In genomic region chr12:128571906-128572305, GRCh38 we compare ENCODE assay signal across 20 cellular contexts.
DNase-seq lines count a peak whose midpoint lies in the region; ATAC-seq lines count a peak whose summit lies in the region.
"Had no signal": no experiment of that assay in that cellular context is flagged by ENCODE, and none has a peak within 500 bp of the region (broad histone marks: within the 10 kb centered on the region; RNA-seq: fewer than 3 reads in every experiment).

No MANE protein-coding gene starts in this region.

- no peaks in the 10 kb centered on the region for H3K79me2 ChIP-seq in mesendoderm (ENCODE audit: control insufficient read depth, insufficient read depth, low read length)

- no peak overlapping the region for H3K56ac ChIP-seq in mesendoderm (ENCODE audit: low read length)

- H3K79me1 ChIP-seq in mesendoderm (ENCODE audit: low read length), result no peaks in the 10 kb centered on the region

- WGBS in mesendoderm (ENCODE audit: extremely low coverage, insufficient coverage, low lambda C conversion rate), result no CpG with 5 or more reads among the region's 2 CpGs
- 89 to 91% methylated on average over 2 of the region's 2 CpGs for WGBS in aorta, 2 donors

- H3K4me3 ChIP-seq in mesendoderm (ENCODE audit: low read length), result no peak overlapping the region
- no peak overlapping the region for H3K4me3 ChIP-seq in aorta (ENCODE audit: low read length in 2 of 2)
- H3K4me3 ChIP-seq: A549, GM23338, K562 had no signal

- no peak overlapping the region for H3K9ac ChIP-seq in mesendoderm (ENCODE audit: low read length)

- intact Hi-C loops in aorta (cut with DNase I), result no loop called here

- H3K18ac ChIP-seq in mesendoderm (ENCODE audit: low read length), result no peak overlapping the region

- no peak overlapping the region for H4K8ac ChIP-seq in mesendoderm (ENCODE audit: low read depth, low read length)

- H3K27me3 ChIP-seq in mesendoderm (ENCODE audit: insufficient read depth, low read length, poor library complexity) (no peaks in the 10 kb centered on the region), aorta (ENCODE audit: control insufficient read depth in 1 of 2, insufficient read depth in 2 of 2, low read length in 1 of 2) (peaks cover 0 to 3% of the 10 kb centered on the region in 2 donors)

- H3K4ac ChIP-seq in mesendoderm (ENCODE audit: low read depth, low read length), result no peak overlapping the region

- H3K4me1 ChIP-seq in mesendoderm (ENCODE audit: control insufficient read depth, low read depth, low read length), result no peaks in the 10 kb centered on the region
- H3K4me1 ChIP-seq in aorta (ENCODE audit: control insufficient read depth in 1 of 2, insufficient read depth in 2 of 2, low read length in 2 of 2), result no peaks in the 10 kb centered on the region
- H3K4me1 ChIP-seq: A549, Caco-2 had no signal

- peaks cover 5% of the 10 kb centered on the region for H3K9me3 ChIP-seq in aorta (ENCODE audit: control insufficient read depth, low read length)
- H3K9me3 ChIP-seq: Caco-2 had no signal

- no peak overlapping the region for H2BK15ac ChIP-seq in mesendoderm (replicated peaks; ENCODE audit: low read depth)

- ATAC-seq in GM21360 (IDR thresholded peaks at IDR 0.05; ENCODE audit: unreplicated experiment), result peak; percentile 19
- no peak for ATAC-seq in aorta (ENCODE audit: low FRiP score)
- ATAC-seq in HG03039 (IDR thresholded peaks at IDR 0.05; ENCODE audit: unreplicated experiment), result no peak
- ATAC-seq: GM23338 had no signal

- no peak overlapping the region for H2BK5ac ChIP-seq in mesendoderm (ENCODE audit: low read length)

- H3K23ac ChIP-seq in mesendoderm (ENCODE audit: low read length), result no peak overlapping the region

- no peak overlapping the region for H3K4me2 ChIP-seq in mesendoderm (ENCODE audit: low read length)
- H3K4me2 ChIP-seq: A549, GM23338 had no signal

- peak; percentile 51 for DNase-seq in NAMALWA (ENCODE audit: low spot score)
- peak; percentile 10 for DNase-seq in mesendoderm
- no peak for DNase-seq in anterior cingulate cortex (lab: John Stamatoyannopoulos, UW)
- DNase-seq in aorta, result no peak
- no peak for DNase-seq in A172 (ENCODE audit: low spot score)
- DNase-seq: AML-193; CD4-positive, alpha-beta T cell; DMS153; DMS79; GDM1; HCEC 1CT; IMR-90 had no signal

- H3K27ac ChIP-seq in mesendoderm (ENCODE audit: low read depth, low read length), result no peak overlapping the region
- no peak overlapping the region for H3K27ac ChIP-seq in aorta (ENCODE audit: low read depth in 1 of 2, low read length in 2 of 2)
- H3K27ac ChIP-seq: A549, C4-2B, HL-60 had no signal

- no peak overlapping the region for H4K5ac ChIP-seq in mesendoderm (ENCODE audit: low read length)

- no peak overlapping the region for H2AK5ac ChIP-seq in mesendoderm (ENCODE audit: low read length)

- H3K36me3 ChIP-seq in mesendoderm (ENCODE audit: control insufficient read depth, insufficient read depth, low read length) (no peaks in the 10 kb centered on the region), aorta (ENCODE audit: control insufficient read depth in 1 of 2, insufficient read depth in 2 of 2, low read length in 1 of 2) (no peaks in the 10 kb centered on the region)

- H2BK120ac ChIP-seq in mesendoderm (ENCODE audit: low read depth, low read length), result no peak overlapping the region

Comparison
In these comparisons a context has a peak if more than half of its experiments do, and no peak if none do; other contexts are left out.
1. DNase-seq: peak in NAMALWA (single experiment) and mesendoderm (single experiment); none in anterior cingulate cortex (0 of 58), aorta (0 of 2) and A172 (single experiment).